ENCODE assay signal across 28 cellular contexts in genomic region chrX:76509775-76510174, GRCh38.
"Had no signal": no experiment of that assay in that cellular context is flagged by ENCODE, and none has a peak within 500 bp of the region (broad histone marks: within the 10 kb centered on the region; RNA-seq: fewer than 3 reads in every experiment).

No MANE protein-coding gene starts in this region.

- ATAC-seq: effector memory CD8-positive, alpha-beta T cell; esophagus mucosa; foreskin keratinocyte; gastrocnemius medialis; gastroesophageal sphincter had no signal

- H3K9me3 ChIP-seq: colonic mucosa, esophagus muscularis mucosa, esophagus squamous epithelium, gastrocnemius medialis, gastroesophageal sphincter, heart left ventricle, heart right ventricle had no signal

- FAIRE-seq: colon, endometrium, endothelial cell of umbilical vein, frontal cortex had no signal

- H3K36me3 ChIP-seq: colonic mucosa, esophagus muscularis mucosa, esophagus squamous epithelium, gastrocnemius medialis, gastroesophageal sphincter, heart left ventricle, heart right ventricle had no signal

- H3K27ac ChIP-seq: colonic mucosa, coronary artery, dorsolateral prefrontal cortex, epithelial cell of prostate, esophagus muscularis mucosa, esophagus squamous epithelium, foreskin keratinocyte, gastrocnemius medialis, gastroesophageal sphincter, heart left ventricle, heart right ventricle had no signal

- H3K27me3 ChIP-seq: colonic mucosa, esophagus muscularis mucosa, esophagus squamous epithelium, foreskin keratinocyte, gastrocnemius medialis, gastroesophageal sphincter, heart left ventricle had no signal

- H3K4me1 ChIP-seq: colonic mucosa, esophagus muscularis mucosa, esophagus squamous epithelium, foreskin keratinocyte, gastrocnemius medialis, gastroesophageal sphincter, heart left ventricle, heart right ventricle had no signal

- H3K4me3 ChIP-seq: colonic mucosa, coronary artery, dorsolateral prefrontal cortex, esophagus muscularis mucosa, esophagus squamous epithelium, gastrocnemius medialis, gastroesophageal sphincter, heart left ventricle, heart right ventricle had no signal

- DNase-seq: colonic mucosa; cortex of kidney; dermis blood vessel endothelial cell; dorsolateral prefrontal cortex; effector CD4-positive, alpha-beta T cell; effector CD8-positive, alpha-beta T cell; effector memory CD4-positive, alpha-beta T cell; effector memory CD8-positive, alpha-beta T cell; endodermal cell; erythroblast; esophagus squamous epithelium; foreskin fibroblast; foreskin keratinocyte; foreskin melanocyte; gastrocnemius medialis; glutamatergic neuron; head of caudate nucleus; heart left ventricle; heart right ventricle had no signal
